8 cellular contexts compared by ENCODE assay signal in genomic region chr11:59145534-59145933, GRCh38. TPM values are rescaled to one million over a fixed set of nuclear protein-coding genes. Genes with fewer than 3 reads are reported as not detected.
DNase-seq lines count a peak whose midpoint lies in the region; ATAC-seq and TF ChIP-seq lines count a peak whose summit lies in the region.

No MANE protein-coding gene starts in this region.

- ATAC-seq in GM19455 (IDR thresholded peaks at IDR 0.05; ENCODE audit: unreplicated experiment) = no peak
- ATAC-seq in HG02798 (IDR thresholded peaks at IDR 0.05; ENCODE audit: poor library complexity, unreplicated experiment) = no peak

- peak overlapping the region; percentile 96 for H3K4me3 Mint-ChIP-seq in dendritic cell treated with granulocyte-macrophage colony-stimulating factor and Interleukin-4, amounts not matched to agents 40 ng/mL and 50 ng/mL, for 4 days
- H3K4me3 Mint-ChIP-seq in progenitor cell of endocrine pancreas (ENCODE audit: low read depth) = peak overlapping the region; percentile 88

- no peaks in the 10 kb centered on the region for H3K9me3 Mint-ChIP-seq in dendritic cell treated with granulocyte-macrophage colony-stimulating factor and Interleukin-4, amounts not matched to agents 40 ng/mL and 50 ng/mL, for 4 days
- H3K9me3 Mint-ChIP-seq in progenitor cell of endocrine pancreas (ENCODE audit: low read depth) = no peaks in the 10 kb centered on the region

- peak; percentile 47 for DNase-seq in GM04504 (ENCODE audit: low read depth)
- peak; percentile 81 for DNase-seq in NOMO-1 treated with dmso at 0.1 percent for 144 hours (lab: John Stamatoyannopoulos, UW; ENCODE audit: unreplicated experiment)
- no peak for DNase-seq in progenitor cell of endocrine pancreas (ENCODE audit: low spot score, unreplicated experiment)
- no peak for DNase-seq in activated effector memory CD4-positive, alpha-beta T cell treated with anti-CD3 and anti-CD28 coated beads, Interleukin-2, amount 50 U/mL, for 16 hours
- DNase-seq in NCI-H2227 (lab: John Stamatoyannopoulos, UW; ENCODE audit: unreplicated experiment) = no peak

- no peak for TF ChIP-seq CTCF in progenitor cell of endocrine pancreas (IDR thresholded peaks at IDR 0.05; ENCODE audit: unreplicated experiment)

- peaks cover 42% of the 10 kb centered on the region for H3K36me3 Mint-ChIP-seq in dendritic cell treated with granulocyte-macrophage colony-stimulating factor and Interleukin-4, amounts not matched to agents 40 ng/mL and 50 ng/mL, for 4 days (ENCODE audit: low read depth)
- H3K36me3 Mint-ChIP-seq in progenitor cell of endocrine pancreas (ENCODE audit: insufficient read depth) = peaks cover 10% of the 10 kb centered on the region

- H3K27ac Mint-ChIP-seq in dendritic cell treated with granulocyte-macrophage colony-stimulating factor and Interleukin-4, amounts not matched to agents 40 ng/mL and 50 ng/mL, for 4 days = peak overlapping the region; percentile 91
- H3K27ac Mint-ChIP-seq in progenitor cell of endocrine pancreas = no peak overlapping the region

- peaks cover 57% of the 10 kb centered on the region for H3K4me1 Mint-ChIP-seq in dendritic cell treated with granulocyte-macrophage colony-stimulating factor and Interleukin-4, amounts not matched to agents 40 ng/mL and 50 ng/mL, for 4 days (ENCODE audit: low read depth)
- peaks cover 40% of the 10 kb centered on the region for H3K4me1 Mint-ChIP-seq in progenitor cell of endocrine pancreas (ENCODE audit: low read depth)

- H3K27me3 Mint-ChIP-seq in dendritic cell treated with granulocyte-macrophage colony-stimulating factor and Interleukin-4, amounts not matched to agents 40 ng/mL and 50 ng/mL, for 4 days = no peaks in the 10 kb centered on the region
- H3K27me3 Mint-ChIP-seq in progenitor cell of endocrine pancreas = no peaks in the 10 kb centered on the region

- intact Hi-C loops in dendritic cell treated with granulocyte-macrophage colony-stimulating factor and Interleukin-4, amounts not matched to agents 40 ng/mL and 50 ng/mL, for 4 days (cut with micrococcal nuclease) = loop anchor here (2.0 kb wide), 1 partner anchor 567 kb away; the partner anchor contains the start of gene ZFP91

RNA-seq across cellular contexts. Expression of gene FAM111A, which starts 2.9 kb away (rescaled TPM):
- total RNA-seq in progenitor cell of endocrine pancreas = 53.2 and 56.9 TPM in 2 replicates

RNA-seq across cellular contexts. Expression of gene DTX4, which starts 26.4 kb away (rescaled TPM):
- 54.5 and 61.6 TPM in 2 replicates for total RNA-seq in progenitor cell of endocrine pancreas

RNA-seq across cellular contexts. Expression of gene FAM111B, which starts 38.5 kb away (rescaled TPM):
- 13.8 and 14.7 TPM in 2 replicates for total RNA-seq in progenitor cell of endocrine pancreas

RNA-seq across cellular contexts. Expression of gene GLYATL1B, which starts 59.4 kb away (rescaled TPM):
- total RNA-seq in progenitor cell of endocrine pancreas = not detected in 2 replicates

Comparison
In these comparisons a context has a peak if more than half of its experiments do, and no peak if none do; other contexts are left out.
1. DNase-seq: peak in GM04504 (single experiment) and NOMO-1 treated with dmso at 0.1 percent for 144 hours (single experiment); none in progenitor cell of endocrine pancreas (single experiment), activated effector memory CD4-positive, alpha-beta T cell treated with anti-CD3 and anti-CD28 coated beads, Interleukin-2, amount 50 U/mL, for 16 hours (single experiment) and NCI-H2227 (single experiment).